ENCODE assay signal across 1 cellular context in genomic region chr1:158101455-158101854, GRCh38.
TF ChIP-seq lines count a peak whose summit lies in the region.

No MANE protein-coding gene starts in this region.

TF ChIP-seq in GM23338, 12 proteins besides CTCF, POLR2A, EP300 and RAD21 (continued from another document):
- no peak for TF ChIP-seq ETS1 (IDR thresholded peaks at IDR 0.05)
- no peak for TF ChIP-seq POLR2AphosphoS5 (IDR thresholded peaks at IDR 0.05; ENCODE audit: low read depth)
- TF ChIP-seq EZH2 (IDR thresholded peaks at IDR 0.05; ENCODE audit: low read depth, unreplicated experiment), result no peak
- no peak for TF ChIP-seq ZNF331 (CRISPR knock-in tag; IDR thresholded peaks at IDR 0.05; ENCODE audit: low read depth)
- no peak for TF ChIP-seq STAT1 (IDR thresholded peaks at IDR 0.05; ENCODE audit: unreplicated experiment)
- TF ChIP-seq EZH2phosphoT487 (IDR thresholded peaks at IDR 0.05; ENCODE audit: unreplicated experiment), result no peak
- no peak for TF ChIP-seq CREB1 (CRISPR knock-in tag; IDR thresholded peaks at IDR 0.05; ENCODE audit: low read depth)
- TF ChIP-seq NANOG (IDR thresholded peaks at IDR 0.05; ENCODE audit: borderline replicate concordance), result no peak
- TF ChIP-seq JUNB (IDR thresholded peaks at IDR 0.05; ENCODE audit: unreplicated experiment), result no peak
- no peak for TF ChIP-seq ZNF462 (CRISPR knock-in tag; IDR thresholded peaks at IDR 0.05)
